4 cellular contexts compared by ENCODE assay signal in the genomic region with DNA sequence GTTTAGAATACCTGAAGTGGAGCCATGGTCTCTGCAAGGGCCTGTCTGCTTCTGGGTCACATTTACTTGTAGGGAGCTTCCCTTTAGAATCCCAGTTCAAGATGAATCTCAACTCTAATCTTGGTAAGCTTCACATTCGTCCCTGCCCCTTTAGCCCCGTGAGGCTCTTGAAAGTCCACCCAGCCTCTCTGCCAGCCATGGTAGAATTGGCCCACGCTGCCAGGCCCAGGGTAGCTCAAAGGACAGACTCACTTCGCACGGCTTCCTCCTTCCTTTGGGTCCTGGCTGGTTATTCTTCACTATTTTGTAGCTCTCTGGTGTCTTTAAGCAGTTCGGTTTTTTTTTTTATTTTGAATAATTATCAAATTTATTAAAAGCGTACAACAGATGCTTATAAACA. TPM values are rescaled to one million over a fixed set of nuclear protein-coding genes. Genes with fewer than 3 reads are reported as not detected.
"Had no signal": no experiment of that assay in that cellular context is flagged by ENCODE, and none has a peak within 500 bp of the region (broad histone marks: within the 10 kb centered on the region; RNA-seq: fewer than 3 reads in every experiment).

No MANE protein-coding gene starts in this region.

- H3K4me3 ChIP-seq: GM12878 had no signal

- ATAC-seq: GM12878 had no signal

- DNase-seq: GDM1, GF-D8 had no signal

RNA-seq across cellular contexts. Expression of a gene that starts 28.6 kb away (rescaled TPM):
- total RNA-seq: G401, GM12878 had no signal
